ENCODE assay signal across 15 cellular contexts in the genomic region with DNA sequence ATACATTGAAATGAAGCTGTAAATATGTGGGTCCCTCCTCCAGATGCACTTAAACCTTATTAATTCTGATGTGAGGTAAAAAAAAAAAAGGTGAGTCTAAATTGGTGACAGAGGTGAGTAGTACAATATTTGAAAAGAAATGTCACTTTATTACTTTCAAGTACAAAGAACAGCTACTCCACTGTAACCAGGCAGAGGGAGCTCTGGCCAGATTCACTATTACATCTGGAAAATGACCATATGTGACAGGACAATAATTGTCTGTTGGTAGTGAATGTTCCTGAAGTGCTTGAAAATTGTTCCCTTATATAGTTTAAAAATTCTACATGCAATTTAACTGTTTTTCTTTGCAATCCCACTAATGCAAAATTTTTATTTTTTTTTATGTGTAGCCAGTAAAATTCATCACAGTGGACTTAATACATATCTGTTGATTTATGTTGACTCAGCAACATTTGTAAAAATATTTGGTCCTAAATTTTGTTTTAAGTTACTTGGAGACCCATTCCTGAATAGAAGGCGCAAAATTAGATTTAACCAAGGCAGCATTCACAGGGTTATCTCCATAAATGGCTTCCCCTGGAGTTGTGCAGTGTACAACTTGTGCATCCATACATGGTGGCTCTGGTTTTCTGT.
DNase-seq lines count a peak whose midpoint lies in the region; ATAC-seq and TF ChIP-seq lines count a peak whose summit lies in the region.
"Had no signal": no experiment of that assay in that cellular context is flagged by ENCODE, and none has a peak within 500 bp of the region (broad histone marks: within the 10 kb centered on the region; RNA-seq: fewer than 3 reads in every experiment).

No MANE protein-coding gene starts in this region.

- ATAC-seq in HCT116 = peak; percentile 42; the same call in 1 of the 2 replicates
- no peak for ATAC-seq in RWPE2 (ENCODE audit: low read depth)
- no peak for ATAC-seq in CD8-positive, alpha-beta T cell
- ATAC-seq: gastrocnemius medialis, GM12878 had no signal

- intact Hi-C loops in HCT116 (cut with micrococcal nuclease) = no loop called here
- intact Hi-C loops in CD8-positive, alpha-beta T cell (cut with DNase I, micrococcal nuclease) = no loop called here

- no peak overlapping the region for H3K4me3 Mint-ChIP-seq in CD8-positive, alpha-beta T cell

- no peak for DNase-seq in AG04449 (ENCODE audit: low read depth, low spot score)
- DNase-seq in HCT116 (ENCODE audit: low read depth, low spot score) = no peak
- no peak for DNase-seq in RWPE2 (ENCODE audit: low spot score)
- DNase-seq in foreskin fibroblast = peak; percentile 0 to 10
- DNase-seq in NOMO-1 treated with DMSO at 0.1 percent for 48 hours (lab: John Stamatoyannopoulos, UW; ENCODE audit: unreplicated experiment) = no peak
- no peak for DNase-seq in CD8-positive, alpha-beta T cell
- no peak for DNase-seq in DMS153 treated with DMSO at 0.1 percent for 48 hours (lab: John Stamatoyannopoulos, UW; ENCODE audit: unreplicated experiment)
- DNase-seq in RPMI8226 = no peak
- DNase-seq: aorta, gastrocnemius medialis, islet precursor cell, NCI-H2171 treated with DMSO at 0.1 percent for 48 hours, thyroid gland had no signal

- TF ChIP-seq POLR2A in HCT116 (IDR thresholded peaks at IDR 0.05; ENCODE audit: borderline replicate concordance, extremely low read depth, insufficient read depth, insufficient read length) = no peak

- no peaks in the 10 kb centered on the region for H4K20me1 ChIP-seq in HCT116 (ENCODE audit: insufficient read depth)

- CTCF ChIA-PET in AG04449 (lab: Yijun Ruan, JAX) (interaction anchor here (1.6 kb wide), 1 partner anchor 320 kb away, joined by 4 read pairs; no protein-coding TSS in a partner anchor), HCT116 (lab: Charles Lee) (no interaction called here)
- CTCF ChIA-PET in CD8-positive, alpha-beta T cell (lab: Charles Lee) = no interaction called here

- POLR2A ChIA-PET in AG04449 (lab: Yijun Ruan, JAX) (interaction anchor here (0.6 kb wide), 1 partner anchor 368 kb away, joined by 3 read pairs; no protein-coding TSS in a partner anchor), HCT116 (lab: Charles Lee) (no interaction called here)
- POLR2A ChIA-PET in CD8-positive, alpha-beta T cell (lab: Charles Lee) = no interaction called here

- no peaks in the 10 kb centered on the region for H3K79me2 ChIP-seq in HCT116 (ENCODE audit: insufficient read depth, low read length)

- H3K4me1 Mint-ChIP-seq in CD8-positive, alpha-beta T cell (ENCODE audit: low read depth) = no peaks in the 10 kb centered on the region

- H3K36me3 Mint-ChIP-seq in CD8-positive, alpha-beta T cell = no peaks in the 10 kb centered on the region

- H3K27ac ChIP-seq in HCT116 (ENCODE audit: low read depth, low read length) (no peak overlapping the region), RWPE2 (ENCODE audit: poor library complexity, severe bottlenecking) (no peak overlapping the region)
- H3K27ac ChIP-seq in CD8-positive, alpha-beta T cell (ENCODE audit: low read depth, low read length) = no peak overlapping the region
- H3K27ac ChIP-seq: gastrocnemius medialis, thyroid gland had no signal

- no peaks in the 10 kb centered on the region for H3K4me1 ChIP-seq in HCT116 (ENCODE audit: control insufficient read depth in 1 of 2, insufficient read depth in 2 of 2, low read length in 2 of 2)
- H3K4me1 ChIP-seq in RWPE2 (ENCODE audit: insufficient read depth, poor library complexity, severe bottlenecking) = no peaks in the 10 kb centered on the region
- no peaks in the 10 kb centered on the region for H3K4me1 ChIP-seq in CD8-positive, alpha-beta T cell (ENCODE audit: insufficient read depth, low read length)
- H3K4me1 ChIP-seq: gastrocnemius medialis, thyroid gland had no signal

- BruUV-seq in HCT116 (replicated peaks; lab: Mats Ljungman, UMichigan) = no TSS peak

- H3K9me3 Mint-ChIP-seq in CD8-positive, alpha-beta T cell = no peaks in the 10 kb centered on the region
- H3K9me3 Mint-ChIP-seq: activated T-helper 2 cell treated with anti-CD3 and anti-CD28 coated beads, Interferon-gamma antibody, Interleukin-2, Interleukin-4, amounts not matched to agents 10 μg/mL and 5 μg/mL and 100 μg/mL, durations not matched to agents 14 hours and 24 hours and 36 hours had no signal

- peak; percentile 13; the same call in 1 of the 2 replicates for TF ChIP-seq RAD21 in HCT116 (IDR thresholded peaks at IDR 0.05; ENCODE audit: low read depth)

- no peaks in the 10 kb centered on the region for H3K36me3 ChIP-seq in HCT116 (ENCODE audit: control insufficient read depth in 1 of 2, insufficient read depth in 2 of 2, low read length in 2 of 2)
- H3K36me3 ChIP-seq in RWPE2 (ENCODE audit: low read depth) = no peaks in the 10 kb centered on the region
- no peaks in the 10 kb centered on the region for H3K36me3 ChIP-seq in CD8-positive, alpha-beta T cell (ENCODE audit: insufficient read depth, low read length)
- H3K36me3 ChIP-seq: gastrocnemius medialis, thyroid gland had no signal

- H3K4me3 ChIP-seq in AG04449 (ENCODE audit: low read depth, low read length) (no peak overlapping the region), HCT116 (replicated peaks in 1 of 2; ENCODE audit: low read depth in 1 of 2, low read length in 2 of 2) (no peak overlapping the region), RWPE2 (ENCODE audit: severe bottlenecking) (no peak overlapping the region), foreskin fibroblast (ENCODE audit: low read depth in 1 of 2, low read length in 2 of 2) (no peak overlapping the region)
- no peak overlapping the region for H3K4me3 ChIP-seq in CD8-positive, alpha-beta T cell (ENCODE audit: low read depth, low read length)
- H3K4me3 ChIP-seq: gastrocnemius medialis, GM12878, thyroid gland had no signal

- no peaks in the 10 kb centered on the region for H3K9me3 ChIP-seq in HCT116 (ENCODE audit: control insufficient read depth in 1 of 2, insufficient read depth in 1 of 2, low read depth in 1 of 2, low read length in 2 of 2)
- H3K9me3 ChIP-seq in RWPE2 (ENCODE audit: severe bottlenecking) = no peaks in the 10 kb centered on the region
- H3K9me3 ChIP-seq in CD8-positive, alpha-beta T cell (ENCODE audit: low read length) = no peaks in the 10 kb centered on the region
- H3K9me3 ChIP-seq: gastrocnemius medialis, thyroid gland had no signal

- no peaks in the 10 kb centered on the region for H3K9me2 ChIP-seq in HCT116 (ENCODE audit: insufficient read depth)

- no peak overlapping the region for H3K9ac ChIP-seq in HCT116 (ENCODE audit: low read length)

- H3K27me3 ChIP-seq in HCT116 (ENCODE audit: insufficient read depth, low read length) = no peaks in the 10 kb centered on the region
- no peaks in the 10 kb centered on the region for H3K27me3 ChIP-seq in RWPE2 (ENCODE audit: insufficient read depth, poor library complexity, severe bottlenecking)
- H3K27me3 ChIP-seq in CD8-positive, alpha-beta T cell (ENCODE audit: insufficient read depth, low read length) = no peaks in the 10 kb centered on the region
- H3K27me3 ChIP-seq: gastrocnemius medialis, thyroid gland had no signal

- no peak overlapping the region for H3K4me2 ChIP-seq in HCT116 (ENCODE audit: low read length)

- RAD21 ChIA-PET in HCT116 (lab: Charles Lee; ENCODE audit: low non-redundant PET in 1 of 2, low total read pairs in 2 of 2, uncharacterized antibody in 2 of 2, unreplicated experiment in 2 of 2) = no interaction called here

- H2AFZ ChIP-seq in HCT116 (ENCODE audit: low read depth, low read length, poor library complexity, severe bottlenecking) = no peak overlapping the region

- TF ChIP-seq CTCF in AG04449 (IDR thresholded peaks at IDR 0.05; ENCODE audit: insufficient read depth, low read length, missing control alignments) (peak; percentile 9), HCT116 (IDR thresholded peaks at IDR 0.05 in 2 of 3, conservative IDR thresholded peaks at IDR 0.05 in 1 of 3; ENCODE audit: borderline replicate concordance in 1 of 3, insufficient read depth in 1 of 3, low read depth in 2 of 3, low read length in 2 of 3) (peak in 1 of 3 experiments; percentile 18; a peak in 1 of 6 replicates), RWPE2 (IDR thresholded peaks at IDR 0.05; ENCODE audit: poor library complexity, severe bottlenecking) (peak; percentile 33), foreskin fibroblast (IDR thresholded peaks at IDR 0.05; ENCODE audit: low read depth, low read length) (peak; percentile 27)
- TF ChIP-seq CTCF in CD8-positive, alpha-beta T cell (IDR thresholded peaks at IDR 0.05) = no peak

- H3K27ac Mint-ChIP-seq in CD8-positive, alpha-beta T cell = no peak overlapping the region
- H3K27ac Mint-ChIP-seq: activated T-helper 2 cell treated with anti-CD3 and anti-CD28 coated beads, Interferon-gamma antibody, Interleukin-2, Interleukin-4, amounts not matched to agents 10 μg/mL and 5 μg/mL and 100 μg/mL, durations not matched to agents 14 hours and 24 hours and 36 hours had no signal

- H3K27me3 Mint-ChIP-seq in CD8-positive, alpha-beta T cell (ENCODE audit: low read depth) = no peaks in the 10 kb centered on the region

TF ChIP-seq in HCT116, 20 proteins besides CTCF, POLR2A, EP300 and RAD21 (continues in another document):
- TF ChIP-seq SP1 (IDR thresholded peaks at IDR 0.05; ENCODE audit: low read depth) = no peak
- TF ChIP-seq EGR1 (IDR thresholded peaks at IDR 0.05; ENCODE audit: low read depth) = no peak
- no peak for TF ChIP-seq YY1 (IDR thresholded peaks at IDR 0.05; ENCODE audit: extremely low read depth, insufficient replicate concordance, low read depth, low read length)
- TF ChIP-seq, protein P1, sequence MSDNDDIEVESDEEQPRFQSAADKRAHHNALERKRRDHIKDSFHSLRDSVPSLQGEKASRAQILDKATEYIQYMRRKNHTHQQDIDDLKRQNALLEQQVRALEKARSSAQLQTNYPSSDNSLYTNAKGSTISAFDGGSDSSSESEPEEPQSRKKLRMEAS (IDR thresholded peaks at IDR 0.05) = no peak
- TF ChIP-seq, protein P2, sequence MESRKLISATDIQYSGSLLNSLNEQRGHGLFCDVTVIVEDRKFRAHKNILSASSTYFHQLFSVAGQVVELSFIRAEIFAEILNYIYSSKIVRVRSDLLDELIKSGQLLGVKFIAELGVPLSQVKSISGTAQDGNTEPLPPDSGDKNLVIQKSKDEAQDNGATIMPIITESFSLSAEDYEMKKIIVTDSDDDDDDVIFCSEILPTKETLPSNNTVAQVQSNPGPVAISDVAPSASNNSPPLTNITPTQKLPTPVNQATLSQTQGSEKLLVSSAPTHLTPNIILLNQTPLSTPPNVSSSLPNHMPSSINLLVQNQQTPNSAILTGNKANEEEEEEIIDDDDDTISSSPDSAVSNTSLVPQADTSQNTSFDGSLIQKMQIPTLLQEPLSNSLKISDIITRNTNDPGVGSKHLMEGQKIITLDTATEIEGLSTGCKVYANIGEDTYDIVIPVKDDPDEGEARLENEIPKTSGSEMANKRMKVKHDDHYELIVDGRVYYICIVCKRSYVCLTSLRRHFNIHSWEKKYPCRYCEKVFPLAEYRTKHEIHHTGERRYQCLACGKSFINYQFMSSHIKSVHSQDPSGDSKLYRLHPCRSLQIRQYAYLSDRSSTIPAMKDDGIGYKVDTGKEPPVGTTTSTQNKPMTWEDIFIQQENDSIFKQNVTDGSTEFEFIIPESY (IDR thresholded peaks at IDR 0.05; ENCODE audit: extremely low read depth, insufficient replicate concordance, low read length) = no peak

Comparison
In these comparisons a context has a peak if more than half of its experiments do, and no peak if none do; other contexts are left out.
1. DNase-seq: peak in foreskin fibroblast (2 of 2); none in AG04449 (single experiment), HCT116 (single experiment), RWPE2 (single experiment), NOMO-1 treated with DMSO at 0.1 percent for 48 hours (single experiment), CD8-positive, alpha-beta T cell (0 of 7), DMS153 treated with DMSO at 0.1 percent for 48 hours (single experiment) and RPMI8226 (single experiment).